8 cellular contexts compared by ENCODE assay signal in the genomic region with DNA sequence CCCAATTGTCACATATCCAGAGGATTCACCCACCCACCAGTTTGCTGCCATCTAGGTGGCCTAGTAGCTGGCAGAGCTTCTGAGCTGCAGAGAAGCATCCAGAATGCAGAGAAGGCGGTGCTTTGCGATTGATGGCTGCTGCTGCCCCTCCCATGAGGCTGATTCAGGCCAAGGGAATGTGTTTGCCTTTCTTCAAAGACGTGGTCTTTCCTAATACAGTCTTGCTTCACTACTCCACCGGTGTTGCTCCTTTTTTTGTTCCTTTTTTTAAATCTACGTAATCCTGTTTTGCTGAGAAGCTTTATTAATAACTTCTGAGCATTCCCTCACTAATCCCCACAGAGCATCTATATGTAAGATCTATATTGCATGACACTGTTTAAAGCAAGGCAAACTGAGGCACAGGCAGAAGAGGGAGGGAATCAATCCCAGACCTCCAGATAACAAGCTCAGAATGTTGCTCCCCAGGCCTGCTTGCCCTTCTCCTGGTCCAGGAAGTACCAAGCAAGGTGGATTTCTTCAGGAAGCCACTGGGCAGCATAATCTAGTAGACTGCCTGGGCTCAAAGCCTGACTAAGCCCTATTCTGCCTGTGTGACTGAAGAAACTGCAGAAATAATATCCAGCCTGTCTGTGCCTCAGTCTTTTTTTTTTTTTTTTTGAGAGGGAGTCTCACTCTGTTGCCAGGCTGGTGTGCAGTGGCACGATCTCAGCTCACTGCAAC.
A peak's percentile ranks its signal among the peaks of the same experiment; 100 is the strongest.
DNase-seq lines count a peak whose midpoint lies in the region; ATAC-seq and TF ChIP-seq lines count a peak whose summit lies in the region.

No MANE protein-coding gene starts in this region.

- no peak for ATAC-seq in GM18909 (IDR thresholded peaks at IDR 0.05; ENCODE audit: poor library complexity, unreplicated experiment)

- H3K9ac ChIP-seq in stomach smooth muscle (ENCODE audit: low read length in 2 of 2) = peak overlapping the region in 1 of 2 donors; percentile 4

- peak overlapping the region; percentile 89 for H3K27ac ChIP-seq in stomach smooth muscle (ENCODE audit: low read length)

- H3K36me3 ChIP-seq in H7 (replicated peaks; ENCODE audit: control insufficient read depth, insufficient read depth, low read length) = no peaks in the 10 kb centered on the region
- H3K36me3 ChIP-seq in stomach smooth muscle (ENCODE audit: control insufficient read depth in 2 of 2, insufficient read depth in 2 of 2, low read length in 2 of 2) = peaks cover 0 to 2% of the 10 kb centered on the region in 2 donors

- no peak overlapping the region for H3K4me3 ChIP-seq in H7 (ENCODE audit: insufficient read depth, low read depth, low read length)
- H3K4me3 ChIP-seq in stomach smooth muscle (ENCODE audit: low read length in 2 of 2) = peak overlapping the region in 1 of 2 donors; percentile 40

- peaks cover 42% of the 10 kb centered on the region for H3K4me1 ChIP-seq in stomach smooth muscle (ENCODE audit: control insufficient read depth, insufficient read depth, low read length)

- DNase-seq in H7 (peak; percentile 59), SKM-1 (lab: John Stamatoyannopoulos, UW; ENCODE audit: unreplicated experiment) (peak; percentile 98), glomerular visceral epithelial cell (ENCODE audit: extremely low spot score) (peak; percentile 2), GM10266 (ENCODE audit: extremely low spot score) (no peak), cortex of kidney (lab: John Stamatoyannopoulos, UW) (no peak)
- no peak for DNase-seq in NK-92 treated with Interleukin-12 subunit alpha and Interleukin-12 subunit beta, amount 100 ng/mL, for 24 hours (lab: John Stamatoyannopoulos, UW)

- no peaks in the 10 kb centered on the region for H3K9me3 ChIP-seq in stomach smooth muscle (ENCODE audit: control insufficient read depth in 2 of 2, low read length in 2 of 2)

- no peak for TF ChIP-seq CTCF in GM10266 (IDR thresholded peaks at IDR 0.05; ENCODE audit: control insufficient read depth, insufficient read depth, low read depth, missing control alignments)

- H3K27me3 ChIP-seq in H7 (ENCODE audit: control insufficient read depth, insufficient read depth, low read length) = no peaks in the 10 kb centered on the region
- H3K27me3 ChIP-seq in stomach smooth muscle (ENCODE audit: control insufficient read depth in 1 of 2, insufficient read depth in 2 of 2, low read length in 2 of 2) = no peaks in the 10 kb centered on the region

Comparison
In these comparisons a context has a peak if more than half of its experiments do, and no peak if none do; other contexts are left out.
1. DNase-seq: peak in H7 (single experiment), SKM-1 (single experiment) and glomerular visceral epithelial cell (single experiment); none in GM10266 (single experiment), cortex of kidney (single experiment) and NK-92 treated with Interleukin-12 subunit alpha and Interleukin-12 subunit beta, amount 100 ng/mL, for 24 hours (single experiment).